8 cellular contexts compared by ENCODE assay signal in genomic region chr21:17688912-17689874, GRCh38.
DNase-seq lines count a peak whose midpoint lies in the region; ATAC-seq and TF ChIP-seq lines count a peak whose summit lies in the region.

No MANE protein-coding gene starts in this region.

- H3K4me2 ChIP-seq in OCI-LY1 (ENCODE audit: low read length) = no peak overlapping the region

- H3K9me3 Mint-ChIP-seq in activated T-cell treated with anti-CD3 and anti-CD28 coated beads, Interleukin-2, amount 50 U/mL, for 72 hours = peaks cover 5 to 11% of the 10 kb centered on the region in 2 donors

- H3K4me3 ChIP-seq in OCI-LY1 (ENCODE audit: low read depth, low read length, poor library complexity, severe bottlenecking) (no peak overlapping the region), heart right ventricle (no peak overlapping the region)

- peaks cover 8% of the 10 kb centered on the region for H3K4me1 Mint-ChIP-seq in activated T-cell treated with anti-CD3 and anti-CD28 coated beads, Interleukin-2, amount 50 U/mL, for 72 hours (ENCODE audit: low read depth)

- H2AFZ ChIP-seq in OCI-LY1 (ENCODE audit: low read length) = no peak overlapping the region

- ATAC-seq in activated T-cell treated with anti-CD3 and anti-CD28 coated beads, Interleukin-2, amount 50 U/mL, for 72 hours (replicated peaks in 1 of 2) = no peak
- ATAC-seq in heart right ventricle = peak in 5 of 8 donors; percentile 37 to 79 (median 73)
- no peak for ATAC-seq in GM21723 (IDR thresholded peaks at IDR 0.05; ENCODE audit: unreplicated experiment)
- ATAC-seq in HG03565 (IDR thresholded peaks at IDR 0.05; ENCODE audit: unreplicated experiment) = no peak

- no peak overlapping the region for H3K27ac ChIP-seq in OCI-LY1 (ENCODE audit: low read depth, low read length, poor library complexity, severe bottlenecking)
- H3K27ac ChIP-seq in heart right ventricle = peak overlapping the region in 3 of 10 donors; percentile 22 to 48 (median 27)

- H3K27me3 Mint-ChIP-seq in activated T-cell treated with anti-CD3 and anti-CD28 coated beads, Interleukin-2, amount 50 U/mL, for 72 hours (ENCODE audit: low read depth) = no peaks in the 10 kb centered on the region

- no peaks in the 10 kb centered on the region for H3K36me3 ChIP-seq in OCI-LY1 (ENCODE audit: insufficient read depth, low read length)
- no peaks in the 10 kb centered on the region for H3K36me3 ChIP-seq in heart right ventricle

- 54 to 58% methylated on average over 13 of the region's 13 CpGs for WGBS in heart right ventricle, 2 donors

- H3K36me3 Mint-ChIP-seq in activated T-cell treated with anti-CD3 and anti-CD28 coated beads, Interleukin-2, amount 50 U/mL, for 72 hours (ENCODE audit: insufficient read depth in 2 of 2) = peaks cover 0 to 6% of the 10 kb centered on the region in 2 donors

- H3K27me3 ChIP-seq in OCI-LY1 (ENCODE audit: insufficient read depth, low read length) (no peaks in the 10 kb centered on the region), heart right ventricle (no peaks in the 10 kb centered on the region)

- H3K9me3 ChIP-seq in OCI-LY1 (ENCODE audit: low read length) (no peaks in the 10 kb centered on the region), heart right ventricle (peaks cover 0 to 6% (median 0%) of the 10 kb centered on the region in 11 donors)

- no peak overlapping the region for H3K9ac ChIP-seq in OCI-LY1 (ENCODE audit: low read length)

- H3K27ac Mint-ChIP-seq in activated T-cell treated with anti-CD3 and anti-CD28 coated beads, Interleukin-2, amount 50 U/mL, for 72 hours = peak overlapping the region; percentile 43

- peak overlapping the region in 1 of 2 donors; percentile 4 for H3K4me3 Mint-ChIP-seq in activated T-cell treated with anti-CD3 and anti-CD28 coated beads, Interleukin-2, amount 50 U/mL, for 72 hours

- DNase-seq in activated T-cell treated with anti-CD3 and anti-CD28 coated beads, Interleukin-2, amount 50 U/mL, for 72 hours = peak; percentile 23 to 37
- DNase-seq in heart right ventricle (peak; percentile 35 to 44), NCI-H510A (lab: John Stamatoyannopoulos, UW) (no peak)
- DNase-seq in stimulated activated CD4-positive, alpha-beta T cell treated with anti-CD3 and anti-CD28 coated beads, Interleukin-1b, Interleukin-23, amount 100 ng/mL, for 24 hours (ENCODE audit: low read depth in 4 of 4, low spot score in 1 of 4) = peak; percentile 8 to 26 (median 18)

- H4K20me1 ChIP-seq in OCI-LY1 (ENCODE audit: insufficient read depth, low read length) = no peaks in the 10 kb centered on the region

- H3F3A ChIP-seq in OCI-LY1 (ENCODE audit: insufficient read depth, low read length) = no peaks in the 10 kb centered on the region

- intact Hi-C loops in heart right ventricle (cut with DNase I) = loop anchor here in 3 of 10 donors (5.0 to 10.0 kb wide), 4 partner anchors 126 to 198 kb away; partner anchors contain the start of gene C21orf91 (in 1 of the 3)

- H3K4me1 ChIP-seq in OCI-LY1 (ENCODE audit: insufficient read depth, low read length, severe bottlenecking) = no peaks in the 10 kb centered on the region
- H3K4me1 ChIP-seq in heart right ventricle = peaks cover 0 to 19% (median 12%) of the 10 kb centered on the region in 9 donors

- TF ChIP-seq CTCF in GM12873 (IDR thresholded peaks at IDR 0.05; ENCODE audit: insufficient read depth, low read depth, low read length, missing control alignments) (peak; percentile 63), OCI-LY1 (IDR thresholded peaks at IDR 0.05; ENCODE audit: low read length) (peak; percentile 63), heart right ventricle (IDR thresholded peaks at IDR 0.05) (peak in 6 of 9 donors; percentile 18 to 39 (median 22))

- no peaks in the 10 kb centered on the region for H3K79me2 ChIP-seq in OCI-LY1 (ENCODE audit: insufficient read depth, low read length)

- no peaks in the 10 kb centered on the region for H3K9me2 ChIP-seq in OCI-LY1 (ENCODE audit: low read depth, low read length)

Comparison
In these comparisons a context has a peak if more than half of its experiments do, and no peak if none do; other contexts are left out.
1. ATAC-seq: peak in heart right ventricle (5 of 8); none in activated T-cell treated with anti-CD3 and anti-CD28 coated beads, Interleukin-2, amount 50 U/mL, for 72 hours (0 of 2), GM21723 (single experiment) and HG03565 (single experiment).
2. Peak in every context shown above with its lines, with median percentiles within 50 percentile points of each other: CTCF ChIP-seq.